1 cellular context compared by ENCODE assay signal in the genomic region with DNA sequence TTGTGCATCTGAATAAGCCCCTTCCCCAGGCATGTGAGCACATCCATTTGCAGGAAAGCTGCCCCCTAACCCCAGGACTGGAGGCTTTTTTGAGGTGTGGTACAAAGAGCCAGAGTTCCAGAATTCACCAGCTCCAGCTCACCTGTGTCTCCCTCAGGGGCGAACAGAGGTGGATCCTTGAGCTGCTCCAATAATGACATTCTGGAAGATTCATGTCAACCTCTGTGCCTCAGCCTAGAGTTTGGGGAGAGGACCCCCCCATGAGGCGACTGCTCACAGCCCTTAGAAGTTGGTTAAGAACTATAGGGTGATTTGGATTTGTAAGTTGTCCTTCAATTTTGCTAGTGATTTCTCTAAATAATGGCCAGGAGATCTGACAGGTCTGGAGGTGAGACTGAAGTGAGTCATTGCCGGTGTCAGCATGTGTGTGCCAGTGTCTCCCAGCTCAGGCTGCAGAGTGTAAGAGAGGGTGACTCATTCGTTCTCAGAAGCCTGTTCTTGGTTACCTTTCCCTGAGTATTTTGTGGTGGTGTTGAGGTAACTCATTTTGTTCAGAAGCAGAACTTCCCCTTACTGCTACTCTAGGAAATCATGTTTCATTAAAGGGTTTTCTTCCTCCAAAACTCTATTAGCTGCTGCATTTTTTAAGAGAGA.
TF ChIP-seq lines count a peak whose summit lies in the region.

No MANE protein-coding gene starts in this region.

TF ChIP-seq in SK-N-SH treated with all-trans-retinoic acid at 6 μM for 48 hours, 23 proteins besides CTCF, POLR2A, EP300 and RAD21 (continued from another document):
- TF ChIP-seq, protein P1, sequence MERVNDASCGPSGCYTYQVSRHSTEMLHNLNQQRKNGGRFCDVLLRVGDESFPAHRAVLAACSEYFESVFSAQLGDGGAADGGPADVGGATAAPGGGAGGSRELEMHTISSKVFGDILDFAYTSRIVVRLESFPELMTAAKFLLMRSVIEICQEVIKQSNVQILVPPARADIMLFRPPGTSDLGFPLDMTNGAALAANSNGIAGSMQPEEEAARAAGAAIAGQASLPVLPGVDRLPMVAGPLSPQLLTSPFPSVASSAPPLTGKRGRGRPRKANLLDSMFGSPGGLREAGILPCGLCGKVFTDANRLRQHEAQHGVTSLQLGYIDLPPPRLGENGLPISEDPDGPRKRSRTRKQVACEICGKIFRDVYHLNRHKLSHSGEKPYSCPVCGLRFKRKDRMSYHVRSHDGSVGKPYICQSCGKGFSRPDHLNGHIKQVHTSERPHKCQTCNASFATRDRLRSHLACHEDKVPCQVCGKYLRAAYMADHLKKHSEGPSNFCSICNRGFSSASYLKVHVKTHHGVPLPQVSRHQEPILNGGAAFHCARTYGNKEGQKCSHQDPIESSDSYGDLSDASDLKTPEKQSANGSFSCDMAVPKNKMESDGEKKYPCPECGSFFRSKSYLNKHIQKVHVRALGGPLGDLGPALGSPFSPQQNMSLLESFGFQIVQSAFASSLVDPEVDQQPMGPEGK (CRISPR knock-in tag; IDR thresholded peaks at IDR 0.05; ENCODE audit: borderline replicate concordance) = no peak
- TF ChIP-seq, protein P2, sequence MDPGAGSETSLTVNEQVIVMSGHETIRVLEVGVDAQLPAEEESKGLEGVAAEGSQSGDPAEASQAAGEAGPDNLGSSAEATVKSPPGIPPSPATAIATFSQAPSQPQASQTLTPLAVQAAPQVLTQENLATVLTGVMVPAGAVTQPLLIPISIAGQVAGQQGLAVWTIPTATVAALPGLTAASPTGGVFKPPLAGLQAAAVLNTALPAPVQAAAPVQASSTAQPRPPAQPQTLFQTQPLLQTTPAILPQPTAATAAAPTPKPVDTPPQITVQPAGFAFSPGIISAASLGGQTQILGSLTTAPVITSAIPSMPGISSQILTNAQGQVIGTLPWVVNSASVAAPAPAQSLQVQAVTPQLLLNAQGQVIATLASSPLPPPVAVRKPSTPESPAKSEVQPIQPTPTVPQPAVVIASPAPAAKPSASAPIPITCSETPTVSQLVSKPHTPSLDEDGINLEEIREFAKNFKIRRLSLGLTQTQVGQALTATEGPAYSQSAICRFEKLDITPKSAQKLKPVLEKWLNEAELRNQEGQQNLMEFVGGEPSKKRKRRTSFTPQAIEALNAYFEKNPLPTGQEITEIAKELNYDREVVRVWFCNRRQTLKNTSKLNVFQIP (CRISPR knock-in tag; IDR thresholded peaks at IDR 0.05; ENCODE audit: borderline replicate concordance, low read depth) = no peak
- TF ChIP-seq ZNF565 (CRISPR knock-in tag; conservative IDR thresholded peaks at IDR 0.05; ENCODE audit: low read depth) (no peak), ZC3H10 (CRISPR knock-in tag; IDR thresholded peaks at IDR 0.05) (no peak), OSR1 (CRISPR knock-in tag; IDR thresholded peaks at IDR 0.05) (no peak), PPARA (CRISPR knock-in tag; IDR thresholded peaks at IDR 0.05; ENCODE audit: borderline replicate concordance) (no peak), BACH2 (CRISPR knock-in tag; IDR thresholded peaks at IDR 0.05; ENCODE audit: borderline replicate concordance) (no peak), RARB (CRISPR knock-in tag; IDR thresholded peaks at IDR 0.05) (no peak)
